In genomic region chr11:67353317-67354313, GRCh38 we compare ENCODE assay signal across 1 cellular context.
TF ChIP-seq lines count a peak whose summit lies in the region.

POLD4 (minus strand) TSS chr11:67353546; CDS start chr11:67353399, 147 bp downstream.

TF ChIP-seq in K562, 482 proteins besides CTCF, POLR2A, EP300 and RAD21 (continued from another document and continues in another):
- TF ChIP-seq ZBTB40 (IDR thresholded peaks at IDR 0.05) (peak; percentile 58; the same call in 1 of the 2 replicates), ZBTB40 (CRISPR knock-in tag; IDR thresholded peaks at IDR 0.05) (no peak), KDM5B (IDR thresholded peaks at IDR 0.05; ENCODE audit: insufficient replicate concordance, low read depth, low read length) (peak; percentile 55), ZBTB7A (IDR thresholded peaks at IDR 0.05; ENCODE audit: borderline replicate concordance, control insufficient read depth, low read depth, low read length) (peak; percentile 93), ZNF12 (CRISPR knock-in tag; IDR thresholded peaks at IDR 0.05) (no peak), POLR2B (IDR thresholded peaks at IDR 0.05; ENCODE audit: low read depth, partially characterized antibody) (peak; percentile 83), FOS (IDR thresholded peaks at IDR 0.05; ENCODE audit: extremely low read depth, insufficient read length) (peak; percentile 84), LCOR (CRISPR knock-in tag; IDR thresholded peaks at IDR 0.05) (0 out of 2 replicates have a peak, but pooled peaks have one; percentile 48), ETS1 (conservative IDR thresholded peaks at IDR 0.05; ENCODE audit: control insufficient read depth, low read depth, low read length) (peak; percentile 38; the same call in 1 of the 2 replicates), TBP (optimal IDR thresholded peaks at IDR 0.05; ENCODE audit: low read depth, low read length) (peak; percentile 45), ZNF445 (CRISPR knock-in tag; IDR thresholded peaks at IDR 0.05; ENCODE audit: low read depth) (no peak), ZNF165 (CRISPR knock-in tag; IDR thresholded peaks at IDR 0.05; ENCODE audit: borderline replicate concordance) (peak; percentile 91), TOE1 (IDR thresholded peaks at IDR 0.05; ENCODE audit: borderline replicate concordance) (0 out of 2 replicates have a peak, but pooled peaks have one; percentile 50), TOE1 (CRISPR knock-in tag; IDR thresholded peaks at IDR 0.05; ENCODE audit: borderline replicate concordance, low read depth) (no peak), ZNF511 (CRISPR knock-in tag; IDR thresholded peaks at IDR 0.05) (peak; percentile 5; the same call in 1 of the 2 replicates), CCNT2 (IDR thresholded peaks at IDR 0.05; ENCODE audit: borderline replicate concordance, extremely low read depth, insufficient read length, low read depth, low read length) (peak; percentile 64), HMGN3 (IDR thresholded peaks at IDR 0.05; ENCODE audit: borderline replicate concordance, extremely low read depth, insufficient read length, low read depth, low read length) (peak; percentile 43), SP1 (CRISPR knock-in tag; IDR thresholded peaks at IDR 0.05) (peak; percentile 84), ATF7 (IDR thresholded peaks at IDR 0.05) (peak; percentile 51; the same call in 1 of the 2 replicates), KDM4B (IDR thresholded peaks at IDR 0.05; ENCODE audit: borderline replicate concordance in 2 of 2, low read depth in 1 of 2) (peak in 1 of 2 experiments; percentile 65; a peak in 1 of 4 replicates), SPI1 (IDR thresholded peaks at IDR 0.05; ENCODE audit: borderline replicate concordance, low read depth, low read length) (peak; percentile 98), HCFC1 (IDR thresholded peaks at IDR 0.05; ENCODE audit: low read depth, low read length) (no peak), MTA1 (IDR thresholded peaks at IDR 0.05; ENCODE audit: borderline replicate concordance) (0 out of 2 replicates have a peak, but pooled peaks have one; percentile 2), NR2C2 (CRISPR knock-in tag; IDR thresholded peaks at IDR 0.05) (no peak), NR2C2 (tag; IDR thresholded peaks at IDR 0.05) (no peak), TAF9B (IDR thresholded peaks at IDR 0.05; ENCODE audit: partially characterized antibody) (peak; percentile 10), DACH1 (IDR thresholded peaks at IDR 0.05; ENCODE audit: partially characterized antibody) (peak; percentile 58), POLR2AphosphoS5 (IDR thresholded peaks at IDR 0.05; ENCODE audit: control insufficient read depth, insufficient read depth, low read depth, low read length) (peak; percentile 39), RBBP5 (IDR thresholded peaks at IDR 0.05; ENCODE audit: borderline replicate concordance, insufficient read depth, low read length, poor library complexity, severe bottlenecking) (peak; percentile 25), ESRRA (IDR thresholded peaks at IDR 0.05; ENCODE audit: borderline replicate concordance, low read depth) (0 out of 2 replicates have a peak, but pooled peaks have one; percentile 20), ZNF212 (CRISPR knock-in tag; IDR thresholded peaks at IDR 0.05) (no peak), MYC (IDR thresholded peaks at IDR 0.05; ENCODE audit: low read depth, low read length) (no peak), MYC (CRISPR knock-in tag; IDR thresholded peaks at IDR 0.05; ENCODE audit: borderline replicate concordance, low read depth) (0 out of 2 replicates have a peak, but pooled peaks have one; percentile 36), TAF1 (IDR thresholded peaks at IDR 0.05; ENCODE audit: control insufficient read depth, extremely low read depth, insufficient read depth, low read length, severe bottlenecking) (peak; percentile 74)
- TF ChIP-seq, protein P1, sequence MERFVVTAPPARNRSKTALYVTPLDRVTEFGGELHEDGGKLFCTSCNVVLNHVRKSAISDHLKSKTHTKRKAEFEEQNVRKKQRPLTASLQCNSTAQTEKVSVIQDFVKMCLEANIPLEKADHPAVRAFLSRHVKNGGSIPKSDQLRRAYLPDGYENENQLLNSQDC (CRISPR knock-in tag; IDR thresholded peaks at IDR 0.05): 0 out of 2 replicates have a peak, but pooled peaks have one; percentile 47
- TF ChIP-seq, protein P2, sequence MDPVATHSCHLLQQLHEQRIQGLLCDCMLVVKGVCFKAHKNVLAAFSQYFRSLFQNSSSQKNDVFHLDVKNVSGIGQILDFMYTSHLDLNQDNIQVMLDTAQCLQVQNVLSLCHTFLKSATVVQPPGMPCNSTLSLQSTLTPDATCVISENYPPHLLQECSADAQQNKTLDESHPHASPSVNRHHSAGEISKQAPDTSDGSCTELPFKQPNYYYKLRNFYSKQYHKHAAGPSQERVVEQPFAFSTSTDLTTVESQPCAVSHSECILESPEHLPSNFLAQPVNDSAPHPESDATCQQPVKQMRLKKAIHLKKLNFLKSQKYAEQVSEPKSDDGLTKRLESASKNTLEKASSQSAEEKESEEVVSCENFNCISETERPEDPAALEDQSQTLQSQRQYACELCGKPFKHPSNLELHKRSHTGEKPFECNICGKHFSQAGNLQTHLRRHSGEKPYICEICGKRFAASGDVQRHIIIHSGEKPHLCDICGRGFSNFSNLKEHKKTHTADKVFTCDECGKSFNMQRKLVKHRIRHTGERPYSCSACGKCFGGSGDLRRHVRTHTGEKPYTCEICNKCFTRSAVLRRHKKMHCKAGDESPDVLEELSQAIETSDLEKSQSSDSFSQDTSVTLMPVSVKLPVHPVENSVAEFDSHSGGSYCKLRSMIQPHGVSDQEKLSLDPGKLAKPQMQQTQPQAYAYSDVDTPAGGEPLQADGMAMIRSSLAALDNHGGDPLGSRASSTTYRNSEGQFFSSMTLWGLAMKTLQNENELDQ (CRISPR knock-in tag; IDR thresholded peaks at IDR 0.05; ENCODE audit: borderline replicate concordance): no peak
- TF ChIP-seq, protein P3, sequence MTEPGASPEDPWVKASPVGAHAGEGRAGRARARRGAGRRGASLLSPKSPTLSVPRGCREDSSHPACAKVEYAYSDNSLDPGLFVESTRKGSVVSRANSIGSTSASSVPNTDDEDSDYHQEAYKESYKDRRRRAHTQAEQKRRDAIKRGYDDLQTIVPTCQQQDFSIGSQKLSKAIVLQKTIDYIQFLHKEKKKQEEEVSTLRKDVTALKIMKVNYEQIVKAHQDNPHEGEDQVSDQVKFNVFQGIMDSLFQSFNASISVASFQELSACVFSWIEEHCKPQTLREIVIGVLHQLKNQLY (CRISPR knock-in tag; conservative IDR thresholded peaks at IDR 0.05): 0 out of 4 replicates have a peak, but pooled peaks of 1 of the 2 experiments have one; percentile 11
- TF ChIP-seq, protein P4, sequence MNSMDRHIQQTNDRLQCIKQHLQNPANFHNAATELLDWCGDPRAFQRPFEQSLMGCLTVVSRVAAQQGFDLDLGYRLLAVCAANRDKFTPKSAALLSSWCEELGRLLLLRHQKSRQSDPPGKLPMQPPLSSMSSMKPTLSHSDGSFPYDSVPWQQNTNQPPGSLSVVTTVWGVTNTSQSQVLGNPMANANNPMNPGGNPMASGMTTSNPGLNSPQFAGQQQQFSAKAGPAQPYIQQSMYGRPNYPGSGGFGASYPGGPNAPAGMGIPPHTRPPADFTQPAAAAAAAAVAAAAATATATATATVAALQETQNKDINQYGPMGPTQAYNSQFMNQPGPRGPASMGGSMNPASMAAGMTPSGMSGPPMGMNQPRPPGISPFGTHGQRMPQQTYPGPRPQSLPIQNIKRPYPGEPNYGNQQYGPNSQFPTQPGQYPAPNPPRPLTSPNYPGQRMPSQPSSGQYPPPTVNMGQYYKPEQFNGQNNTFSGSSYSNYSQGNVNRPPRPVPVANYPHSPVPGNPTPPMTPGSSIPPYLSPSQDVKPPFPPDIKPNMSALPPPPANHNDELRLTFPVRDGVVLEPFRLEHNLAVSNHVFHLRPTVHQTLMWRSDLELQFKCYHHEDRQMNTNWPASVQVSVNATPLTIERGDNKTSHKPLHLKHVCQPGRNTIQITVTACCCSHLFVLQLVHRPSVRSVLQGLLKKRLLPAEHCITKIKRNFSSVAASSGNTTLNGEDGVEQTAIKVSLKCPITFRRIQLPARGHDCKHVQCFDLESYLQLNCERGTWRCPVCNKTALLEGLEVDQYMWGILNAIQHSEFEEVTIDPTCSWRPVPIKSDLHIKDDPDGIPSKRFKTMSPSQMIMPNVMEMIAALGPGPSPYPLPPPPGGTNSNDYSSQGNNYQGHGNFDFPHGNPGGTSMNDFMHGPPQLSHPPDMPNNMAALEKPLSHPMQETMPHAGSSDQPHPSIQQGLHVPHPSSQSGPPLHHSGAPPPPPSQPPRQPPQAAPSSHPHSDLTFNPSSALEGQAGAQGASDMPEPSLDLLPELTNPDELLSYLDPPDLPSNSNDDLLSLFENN (IDR thresholded peaks at IDR 0.05; ENCODE audit: low read depth in 2 of 2, low read length in 2 of 2): 0 out of 4 replicates have a peak, but pooled peaks of 1 of the 2 experiments have one; percentile 6
